Comparison of ENCODE assay signal across 11 cellular contexts in genomic region chr2:233051241-233052149, GRCh38. TPM values are rescaled to one million over a fixed set of nuclear protein-coding genes. Genes with fewer than 3 reads are reported as not detected.
DNase-seq lines count a peak whose midpoint lies in the region; ATAC-seq and TF ChIP-seq lines count a peak whose summit lies in the region.
"Had no signal": no experiment of that assay in that cellular context is flagged by ENCODE, and none has a peak within 500 bp of the region (broad histone marks: within the 10 kb centered on the region; RNA-seq: fewer than 3 reads in every experiment).

No MANE protein-coding gene starts in this region.

- DNase-seq in EH (ENCODE audit: low read depth) = peak; percentile 62
- peak; percentile 68 for DNase-seq in UCSD-AML1 (lab: John Stamatoyannopoulos, UW; ENCODE audit: unreplicated experiment)
- peak; percentile 17 for DNase-seq in fibroblast of villous mesenchyme (ENCODE audit: low read depth)
- DNase-seq in mesenteric fat pad (ENCODE audit: low spot score) = peak; percentile 90
- DNase-seq in activated CD8-positive, alpha-beta T cell treated with anti-CD3 and anti-CD28 coated beads, Interleukin-2, amount 10 ng/mL, durations not matched to agents 7 days and 5 days = no peak
- DNase-seq in G401 (ENCODE audit: low spot score) = no peak
- DNase-seq: CD4-positive, CD25-positive, alpha-beta regulatory T cell; NCI-H345 had no signal

- peaks cover 16% of the 10 kb centered on the region for H3K4me1 Mint-ChIP-seq in activated CD8-positive, alpha-beta T cell treated with anti-CD3 and anti-CD28 coated beads, Interleukin-2, amount 10 ng/mL, durations not matched to agents 7 days and 5 days (ENCODE audit: low read depth)

- H3K27ac Mint-ChIP-seq in activated CD8-positive, alpha-beta T cell treated with anti-CD3 and anti-CD28 coated beads, Interleukin-2, amount 10 ng/mL, durations not matched to agents 7 days and 5 days = no peak overlapping the region
- H3K27ac Mint-ChIP-seq: T-helper 2 cell treated with Interferon-gamma antibody and Interleukin-4, amounts not matched to agents 5 μg/mL and 100 μg/mL, for 36 hours had no signal

- H3K27me3 Mint-ChIP-seq in activated CD8-positive, alpha-beta T cell treated with anti-CD3 and anti-CD28 coated beads, Interleukin-2, amount 10 ng/mL, durations not matched to agents 7 days and 5 days (ENCODE audit: low read depth) = peaks cover 33% of the 10 kb centered on the region

- in situ Hi-C loops in G401 (cut with HindIII; ENCODE audit: low sequenced_read_pairs) = no loop called here

- H3K4me3 ChIP-seq in fibroblast of villous mesenchyme (ENCODE audit: low read depth, low read length) = no peak overlapping the region

- no peaks in the 10 kb centered on the region for H3K9me3 Mint-ChIP-seq in activated CD8-positive, alpha-beta T cell treated with anti-CD3 and anti-CD28 coated beads, Interleukin-2, amount 10 ng/mL, durations not matched to agents 7 days and 5 days (ENCODE audit: insufficient read depth)
- H3K9me3 Mint-ChIP-seq: CD4-positive, CD25-positive, alpha-beta regulatory T cell; T-helper 2 cell treated with Interferon-gamma antibody and Interleukin-4, amounts not matched to agents 5 μg/mL and 100 μg/mL, for 36 hours had no signal

- no peak overlapping the region for H3K4me3 Mint-ChIP-seq in activated CD8-positive, alpha-beta T cell treated with anti-CD3 and anti-CD28 coated beads, Interleukin-2, amount 10 ng/mL, durations not matched to agents 7 days and 5 days
- H3K4me3 Mint-ChIP-seq: T-helper 2 cell treated with Interferon-gamma antibody and Interleukin-4, amounts not matched to agents 5 μg/mL and 100 μg/mL, for 36 hours had no signal

- POLR2A ChIA-PET in activated CD8-positive, alpha-beta T cell treated with anti-CD3 and anti-CD28 coated beads, Interleukin-2, amount 10 ng/mL, durations not matched to agents 7 days and 5 days (lab: Charles Lee) = no interaction called here

- no peaks in the 10 kb centered on the region for H3K36me3 Mint-ChIP-seq in activated CD8-positive, alpha-beta T cell treated with anti-CD3 and anti-CD28 coated beads, Interleukin-2, amount 10 ng/mL, durations not matched to agents 7 days and 5 days (ENCODE audit: low read depth)
- H3K36me3 Mint-ChIP-seq: CD4-positive, CD25-positive, alpha-beta regulatory T cell had no signal

- CTCF ChIA-PET in activated CD8-positive, alpha-beta T cell treated with anti-CD3 and anti-CD28 coated beads, Interleukin-2, amount 10 ng/mL, durations not matched to agents 7 days and 5 days (lab: Charles Lee) = interaction anchor here (0.6 to 4.7 kb wide), 4 partner anchors 9 to 1344 kb away, joined by 3 to 33 read pairs (median 11); no protein-coding TSS in a partner anchor

- ATAC-seq in activated CD8-positive, alpha-beta T cell treated with anti-CD3 and anti-CD28 coated beads, Interleukin-2, amount 10 ng/mL, durations not matched to agents 7 days and 5 days = no peak
- ATAC-seq in HG02970 (IDR thresholded peaks at IDR 0.05; ENCODE audit: low FRiP score, unreplicated experiment) = no peak
- ATAC-seq in HG03354 (IDR thresholded peaks at IDR 0.05; ENCODE audit: poor library complexity, severe bottlenecking, unreplicated experiment) = no peak

- no peak for TF ChIP-seq CTCF in fibroblast of villous mesenchyme (IDR thresholded peaks at IDR 0.05; ENCODE audit: insufficient read depth, low read depth, low read length)

RNA-seq across cellular contexts. Expression of gene INPP5D, which starts 8.6 kb away (rescaled TPM):
- total RNA-seq in fibroblast of villous mesenchyme = under 0.01 and 0.64 TPM in 2 replicates
- total RNA-seq in mesenteric fat pad = 28.8 TPM
- total RNA-seq in activated CD8-positive, alpha-beta T cell treated with anti-CD3 and anti-CD28 coated beads, Interleukin-2, amount 10 ng/mL, durations not matched to agents 7 days and 5 days = 100 to 1,000 TPM; 108 to 122 TPM
- total RNA-seq in G401 (2014; rRNA removed; shearing (Covaris generic)) = 1.3 and 5.1 TPM in 2 replicates

RNA-seq across cellular contexts. Expression of gene NEU2, which starts 19.0 kb away (rescaled TPM):
- total RNA-seq in fibroblast of villous mesenchyme = not detected in 2 replicates
- total RNA-seq in mesenteric fat pad = not detected
- not detected for total RNA-seq in activated CD8-positive, alpha-beta T cell treated with anti-CD3 and anti-CD28 coated beads, Interleukin-2, amount 10 ng/mL, durations not matched to agents 7 days and 5 days
- not detected in 2 replicates for total RNA-seq in G401 (2014; rRNA removed; shearing (Covaris generic))
- total RNA-seq: CD4-positive, CD25-positive, alpha-beta regulatory T cell had no signal

RNA-seq across cellular contexts. Expression of gene NGEF, which starts 38.4 kb away (rescaled TPM):
- total RNA-seq in fibroblast of villous mesenchyme = under 0.01 and 0.86 TPM in 2 replicates
- 0.35 TPM for total RNA-seq in mesenteric fat pad
- total RNA-seq in activated CD8-positive, alpha-beta T cell treated with anti-CD3 and anti-CD28 coated beads, Interleukin-2, amount 10 ng/mL, durations not matched to agents 7 days and 5 days = not detected
- 0.31 and 0.75 TPM in 2 replicates for total RNA-seq in G401 (2014; rRNA removed; shearing (Covaris generic))
- total RNA-seq: CD4-positive, CD25-positive, alpha-beta regulatory T cell had no signal

Comparison
In these comparisons a context has a peak if more than half of its experiments do, and no peak if none do; other contexts are left out.
1. DNase-seq: peak in EH (single experiment), UCSD-AML1 (single experiment), fibroblast of villous mesenchyme (single experiment) and mesenteric fat pad (single experiment); none in activated CD8-positive, alpha-beta T cell treated with anti-CD3 and anti-CD28 coated beads, Interleukin-2, amount 10 ng/mL, durations not matched to agents 7 days and 5 days (single experiment) and G401 (single experiment).